In genomic region chr9:134010310-134010709, GRCh38 we compare ENCODE assay signal across 13 cellular contexts. TPM values are rescaled to one million over a fixed set of nuclear protein-coding genes. Genes with fewer than 3 reads are reported as not detected.
DNase-seq lines count a peak whose midpoint lies in the region; TF ChIP-seq lines count a peak whose summit lies in the region.
"Had no signal": no experiment of that assay in that cellular context is flagged by ENCODE, and none has a peak within 500 bp of the region (broad histone marks: within the 10 kb centered on the region; RNA-seq: fewer than 3 reads in every experiment).

No MANE protein-coding gene starts in this region.

- DNase-seq in Daoy (ENCODE audit: low read depth) (peak; percentile 1), chondrocyte (ENCODE audit: low spot score) (peak; percentile 24), posterior vena cava (ENCODE audit: low spot score) (peak; percentile 46), mesothelial cell of epicardium (ENCODE audit: low spot score in 2 of 2, unreplicated experiment in 2 of 2) (no peak), NK-92 (lab: John Stamatoyannopoulos, UW; ENCODE audit: unreplicated experiment) (no peak), GM13976 (ENCODE audit: low spot score) (no peak)
- DNase-seq: CD8-positive, alpha-beta T cell; GDM1; GM23248 had no signal

- H3K4me3 Mint-ChIP-seq in chondrocyte (ENCODE audit: unreplicated experiment): no peak overlapping the region
- no peak overlapping the region for H3K4me3 Mint-ChIP-seq in mesothelial cell of epicardium
- H3K4me3 Mint-ChIP-seq: B cell; CD8-positive, alpha-beta T cell had no signal

- no peak for TF ChIP-seq RAD21 in liver (IDR thresholded peaks at IDR 0.05)

- 67% methylated on average over 7 of the region's 7 CpGs for WGBS in liver

- TF ChIP-seq CTCF in chondrocyte (IDR thresholded peaks at IDR 0.05) (no peak), liver (IDR thresholded peaks at IDR 0.05; ENCODE audit: low read depth, low read length, missing input control) (no peak), mesothelial cell of epicardium (IDR thresholded peaks at IDR 0.05; ENCODE audit: unreplicated experiment) (no peak), GM13976 (IDR thresholded peaks at IDR 0.05; ENCODE audit: borderline replicate concordance, control extremely low read depth, extremely low read depth, insufficient read depth, missing control alignments) (no peak)

- intact Hi-C loops in posterior vena cava (cut with DNase I): no loop called here

- H3K4me1 Mint-ChIP-seq in chondrocyte (ENCODE audit: low read depth) (peaks cover 6% of the 10 kb centered on the region), mesothelial cell of epicardium (peaks cover 6% of the 10 kb centered on the region)
- H3K4me1 Mint-ChIP-seq: B cell had no signal

- in situ Hi-C loops in GM13976 (cut with MboI; ENCODE audit: low sequenced_read_pairs, unreplicated experiment): loop anchor here (25.0 kb wide), 1 partner anchor 448 kb away; no protein-coding TSS in a partner anchor

- no peaks in the 10 kb centered on the region for H3K36me3 ChIP-seq in liver (ENCODE audit: control insufficient read depth in 4 of 4, insufficient read depth in 3 of 4, low read depth in 1 of 4, low read length in 3 of 4)
- H3K36me3 ChIP-seq: HAP-1 had no signal

- peaks cover 4% of the 10 kb centered on the region for H3K36me3 Mint-ChIP-seq in chondrocyte (ENCODE audit: low read depth)
- peaks cover 6% of the 10 kb centered on the region for H3K36me3 Mint-ChIP-seq in mesothelial cell of epicardium
- H3K36me3 Mint-ChIP-seq: CD8-positive, alpha-beta T cell had no signal

- no peaks in the 10 kb centered on the region for H3K9me3 Mint-ChIP-seq in chondrocyte (ENCODE audit: low read depth)
- H3K9me3 Mint-ChIP-seq in mesothelial cell of epicardium: peaks cover 7% of the 10 kb centered on the region
- H3K9me3 Mint-ChIP-seq: CD8-positive, alpha-beta T cell had no signal

- no peaks in the 10 kb centered on the region for H3K9me3 ChIP-seq in liver (ENCODE audit: control insufficient read depth in 4 of 4, low read length in 3 of 4)

- H3K27me3 Mint-ChIP-seq in chondrocyte (ENCODE audit: low read depth): no peaks in the 10 kb centered on the region
- H3K27me3 Mint-ChIP-seq in mesothelial cell of epicardium (ENCODE audit: low read depth): no peaks in the 10 kb centered on the region

- peaks cover 0 to 11% (median 4%) of the 10 kb centered on the region in 4 donors for H3K4me1 ChIP-seq in liver (ENCODE audit: control insufficient read depth in 4 of 4, insufficient read depth in 4 of 4, low read length in 3 of 4)
- H3K4me1 ChIP-seq: BLaER1 treated with 17β-estradiol and CSF1 and Interleukin-3, amounts not matched to agents 10 nM and 100 nM; HAP-1 had no signal

- H3K27ac Mint-ChIP-seq in chondrocyte (ENCODE audit: unreplicated experiment) (no peak overlapping the region), mesothelial cell of epicardium (no peak overlapping the region)
- H3K27ac Mint-ChIP-seq: B cell; CD8-positive, alpha-beta T cell had no signal

- peak overlapping the region; percentile 28 to 54 for H3K27ac ChIP-seq in liver (ENCODE audit: low read depth in 1 of 2, low read length in 2 of 2)
- H3K27ac ChIP-seq: BLaER1 treated with 17β-estradiol and CSF1 and Interleukin-3, amounts not matched to agents 10 nM and 100 nM; GM23248 had no signal

- no peak overlapping the region for H3K9ac ChIP-seq in liver (ENCODE audit: low read depth in 1 of 2, low read length in 2 of 2)
- H3K9ac ChIP-seq: BLaER1 treated with 17β-estradiol and CSF1 and Interleukin-3, amounts not matched to agents 10 nM and 100 nM; GM23248 had no signal

- no peak overlapping the region for H3K4me3 ChIP-seq in liver (ENCODE audit: low read depth in 1 of 3, low read length in 3 of 3)
- H3K4me3 ChIP-seq: BLaER1 treated with 17β-estradiol and CSF1 and Interleukin-3, amounts not matched to agents 10 nM and 100 nM; GM23248; HAP-1 had no signal

- H3K27me3 ChIP-seq in liver (ENCODE audit: control insufficient read depth in 4 of 4, insufficient read depth in 4 of 4, low read length in 3 of 4): no peaks in the 10 kb centered on the region
- H3K27me3 ChIP-seq: BLaER1 treated with 17β-estradiol and CSF1 and Interleukin-3, amounts not matched to agents 10 nM and 100 nM had no signal

TF ChIP-seq in liver, 16 proteins besides CTCF, POLR2A, EP300 and RAD21:
- no peak for TF ChIP-seq EGR1 (IDR thresholded peaks at IDR 0.05; ENCODE audit: low read depth in 2 of 2)

RNA-seq across cellular contexts. Expression of gene BRD3OS, which starts 15.0 kb away (rescaled TPM):
- total RNA-seq in Daoy (2014; rRNA removed; shearing (Covaris generic)): 12.8 and 15.1 TPM in 2 replicates
- 13.7 to 27.6 TPM (median 15.7 TPM) in 3 replicates for total RNA-seq in chondrocyte
- total RNA-seq in liver: 1 to 10 TPM; 2.6 to 3.2 TPM
- 1 to 10 TPM; 2.1 to 5.1 TPM for polyA plus RNA-seq in liver
- total RNA-seq in posterior vena cava: 10 to 100 TPM; 11.9 to 14.3 TPM
- 14.3 to 16.4 TPM (median 16.1 TPM) in 3 replicates for total RNA-seq in mesothelial cell of epicardium

RNA-seq across cellular contexts. Expression of gene VAV2, which starts 18.2 kb away (rescaled TPM):
- total RNA-seq in Daoy (2014; rRNA removed; shearing (Covaris generic)): 11.3 and 11.5 TPM in 2 replicates
- total RNA-seq in chondrocyte (17.7 to 34.2 TPM (median 19.3 TPM) in 3 replicates), liver (10 to 100 TPM; 12.6 to 26.4 TPM), posterior vena cava (10 to 100 TPM; 12.9 to 17.9 TPM), mesothelial cell of epicardium (57.5 to 62.1 TPM (median 61.9 TPM) in 3 replicates)
- polyA plus RNA-seq in liver: 10 to 100 TPM in 1 of 2 donors, 1 to 10 TPM in 1; 4.9 to 21.4 TPM

RNA-seq across cellular contexts. Expression of gene BRD3, which starts 57.5 kb away (rescaled TPM):
- total RNA-seq in Daoy (2014; rRNA removed; shearing (Covaris generic)): 6.4 and 6.5 TPM in 2 replicates
- 48.7 to 59.0 TPM (median 49.0 TPM) in 3 replicates for total RNA-seq in chondrocyte
- total RNA-seq in liver: 10 to 100 TPM; 10.5 to 17.7 TPM
- 10 to 100 TPM in 1 of 2 donors, 1 to 10 TPM in 1; 7.2 to 14.9 TPM for polyA plus RNA-seq in liver
- 10 to 100 TPM; 32.2 to 32.6 TPM for total RNA-seq in posterior vena cava
- 83.7 to 90.0 TPM (median 87.5 TPM) in 3 replicates for total RNA-seq in mesothelial cell of epicardium

Comparison
In these comparisons a context has a peak if more than half of its experiments do, and no peak if none do; other contexts are left out.
1. DNase-seq: peak in Daoy (single experiment), chondrocyte (single experiment) and posterior vena cava (single experiment); none in mesothelial cell of epicardium (0 of 2), NK-92 (single experiment) and GM13976 (single experiment).